In genomic region chr1:162023547-162024501, GRCh38 we compare ENCODE assay signal across 8 cellular contexts. TPM values are rescaled to one million over a fixed set of nuclear protein-coding genes. Genes with fewer than 3 reads are reported as not detected.
DNase-seq lines count a peak whose midpoint lies in the region; ATAC-seq, FAIRE-seq and TF ChIP-seq lines count a peak whose summit lies in the region.

Gene OLFML2B (minus strand): TSS chr1:162023869. CDS start chr1:162023430, 439 bp downstream.

- H3K4me3 Mint-ChIP-seq in GM23338 (peak within 1 kb of the TSS; percentile 89), chondrocyte (ENCODE audit: unreplicated experiment) (peak within 1 kb of the TSS; percentile 89)

- H3K36me3 ChIP-seq in GM23338 (ENCODE audit: insufficient read depth) (no peaks in the 10 kb centered on the region), kidney (ENCODE audit: control insufficient read depth in 1 of 2, insufficient read depth in 2 of 2, low read length in 2 of 2) (no peaks in the 10 kb centered on the region), spleen (no peaks in the 10 kb centered on the region)

- H3K79me2 ChIP-seq in GM23338 (replicated peaks; ENCODE audit: insufficient read depth) = no peaks in the 10 kb centered on the region

- TF ChIP-seq CTCF in GM23338 (conservative IDR thresholded peaks at IDR 0.05; ENCODE audit: low read depth in 2 of 2) = peak in 1 of 2 experiments; percentile 21; a peak in 2 of 4 replicates
- TF ChIP-seq CTCF in WI38 (IDR thresholded peaks at IDR 0.05; ENCODE audit: low read depth, low read length) = 0 out of 2 replicates have a peak, but pooled peaks have one; percentile 17
- TF ChIP-seq CTCF in chondrocyte (IDR thresholded peaks at IDR 0.05) = peak; percentile 81
- peak; percentile 15 for TF ChIP-seq CTCF in kidney (IDR thresholded peaks at IDR 0.05; ENCODE audit: borderline replicate concordance, extremely low read depth, insufficient read depth)
- no peak for TF ChIP-seq CTCF in spleen (IDR thresholded peaks at IDR 0.05 in 8 of 11, conservative IDR thresholded peaks at IDR 0.05 in 3 of 11)

- H3K36me3 Mint-ChIP-seq in GM23338 (ENCODE audit: low read depth) (no peaks in the 10 kb centered on the region; the same call in 2 of the 3 replicates), chondrocyte (ENCODE audit: low read depth) (peaks cover 5% of the 10 kb centered on the region)

- H3K4me3 ChIP-seq in GM23338 = peak within 1 kb of the TSS; percentile 81
- H3K4me3 ChIP-seq in WI38 (ENCODE audit: low read depth, low read length) = peak within 1 kb of the TSS; percentile 76
- peak within 1 kb of the TSS; percentile 75 to 77 for H3K4me3 ChIP-seq in kidney (ENCODE audit: low read length in 2 of 2)
- H3K4me3 ChIP-seq in spleen = peak within 1 kb of the TSS; percentile 30 to 72 (median 54)

- peak; percentile 82 for DNase-seq in Caki2 (ENCODE audit: low read depth)
- DNase-seq in GM23338 (ENCODE audit: low spot score) = peak; percentile 91
- DNase-seq in NCI-H2081 (lab: John Stamatoyannopoulos, UW) = peak; percentile 70 to 71
- no peak for DNase-seq in chondrocyte (ENCODE audit: low spot score)
- peak; percentile 86 for DNase-seq in kidney
- peak; percentile 88 for DNase-seq in spleen

- H3F3A ChIP-seq in GM23338 (replicated peaks; ENCODE audit: low read depth) = 0 out of 2 replicates have a peak, but pooled peaks cover 9% of the 10 kb centered on the region

- ATAC-seq in GM23338 = peak; percentile 93
- ATAC-seq in GM18861 (IDR thresholded peaks at IDR 0.05; ENCODE audit: unreplicated experiment) = no peak

- H3K27ac Mint-ChIP-seq in GM23338 = no peak within 1 kb of the TSS
- peak within 1 kb of the TSS; percentile 96 for H3K27ac Mint-ChIP-seq in chondrocyte (ENCODE audit: unreplicated experiment)

- TF ChIP-seq POLR2A in spleen (IDR thresholded peaks at IDR 0.05) = no peak

- intact Hi-C loops in kidney (cut with DNase I) = no loop called here
- intact Hi-C loops in spleen (cut with DNase I; ENCODE audit: low total_unique reads) = no loop called here

- H3K27ac ChIP-seq in GM23338 (ENCODE audit: low read depth) (no peak within 1 kb of the TSS), kidney (ENCODE audit: low read depth in 2 of 2, low read length in 2 of 2) (no peak within 1 kb of the TSS), spleen (peak within 1 kb of the TSS in 4 of 8 donors; percentile 27 to 59 (median 45))

- no peaks in the 10 kb centered on the region for H3K9me3 ChIP-seq in kidney (ENCODE audit: control insufficient read depth in 1 of 2, low read length in 2 of 2)
- no peaks in the 10 kb centered on the region for H3K9me3 ChIP-seq in spleen

- no peak for FAIRE-seq in kidney (lab: Jason Lieb, UNC)

- H3K9me2 ChIP-seq in GM23338 (ENCODE audit: insufficient read depth) = no peaks in the 10 kb centered on the region

- H2AFZ ChIP-seq in GM23338 = peak within 1 kb of the TSS; percentile 100

- in situ Hi-C loops in Caki2 (cut with HindIII; ENCODE audit: low pct_unique_long_range_greater_than_20kb, low sequenced_read_pairs) = no loop called here

- no peaks in the 10 kb centered on the region for H4K20me1 ChIP-seq in GM23338 (replicated peaks; ENCODE audit: insufficient read depth)

- peak within 1 kb of the TSS; percentile 97 for H3K4me2 ChIP-seq in GM23338

- peaks cover 25% of the 10 kb centered on the region for H3K4me1 Mint-ChIP-seq in GM23338
- H3K4me1 Mint-ChIP-seq in chondrocyte (ENCODE audit: low read depth) = peaks cover 51% of the 10 kb centered on the region

- WGBS in spleen, 5 donors = 0 to 2% (median 1%) methylated on average over 47 to 85 of the region's 85 CpGs

- no peak within 1 kb of the TSS for H3K9ac ChIP-seq in kidney (ENCODE audit: low read length in 2 of 2)

- no peaks in the 10 kb centered on the region for H3K9me3 Mint-ChIP-seq in GM23338
- peaks cover 7% of the 10 kb centered on the region for H3K9me3 Mint-ChIP-seq in chondrocyte (ENCODE audit: low read depth)

- H3K27me3 ChIP-seq in GM23338 (ENCODE audit: insufficient read depth) (peaks cover 56% of the 10 kb centered on the region), spleen (replicated peaks in 1 of 7) (peaks cover 0 to 57% (median 17%) of the 10 kb centered on the region in 7 donors)

- H3K27me3 Mint-ChIP-seq in GM23338 (ENCODE audit: insufficient read depth, low read depth, poor library complexity) (peaks cover 43% of the 10 kb centered on the region), chondrocyte (ENCODE audit: low read depth) (no peaks in the 10 kb centered on the region)

- H3K4me1 ChIP-seq in GM23338 (ENCODE audit: insufficient read depth) (peaks cover 24% of the 10 kb centered on the region), kidney (ENCODE audit: control insufficient read depth in 1 of 2, insufficient read depth in 1 of 2, low read depth in 1 of 2, low read length in 2 of 2) (peaks cover 9 to 15% of the 10 kb centered on the region in 2 donors), spleen (peaks cover 0 to 22% (median 16%) of the 10 kb centered on the region in 6 donors)

TF ChIP-seq in GM23338, 12 proteins besides CTCF, POLR2A, EP300 and RAD21:
- TF ChIP-seq CREB1 (CRISPR knock-in tag; IDR thresholded peaks at IDR 0.05; ENCODE audit: low read depth) = no peak

RNA-seq across cellular contexts. Expression of gene OLFML2B, which starts in this region (rescaled TPM):
- total RNA-seq in Caki2 (2014; rRNA removed; shearing (Covaris generic); ENCODE audit: low replicate concordance) = 20.5 and 22.7 TPM in 2 replicates
- 3.7 and 4.3 TPM in 2 replicates for total RNA-seq in GM23338 (2014; rRNA removed; shearing (Covaris generic))
- polyA plus RNA-seq in GM23338 (2016; fragmentation: Nextera tagmentation; extraction: Ambion mirVana) (2.0 and 2.9 TPM in 2 replicates), kidney (ENCODE audit: insufficient read depth, low read depth, low replicate concordance) (2.9 TPM), spleen (1 to 10 TPM; 3.0 to 3.5 (median 3.3) TPM)
- total RNA-seq in chondrocyte (44.6 to 120 TPM (median 113 TPM) in 3 replicates), kidney (6.7 TPM), spleen (10 to 100 TPM in 6 of 7 donors, 1 to 10 TPM in 1; 6.5 to 39.7 (median 17.9) TPM)

Comparison
In these comparisons a context has a peak if more than half of its experiments do, and no peak if none do; other contexts are left out.
1. CTCF ChIP-seq: peak in WI38 (single experiment), chondrocyte (single experiment) and kidney (single experiment); none in spleen (0 of 11).
2. Peak in every context shown above with its lines, with median percentiles within 50 percentile points of each other: H3K4me3 ChIP-seq.